ENCODE assay signal across 9 cellular contexts in genomic region chr13:63124863-63125262, GRCh38.
A peak's percentile ranks its signal among the peaks of the same experiment; 100 is the strongest.
DNase-seq lines count a peak whose midpoint lies in the region; ATAC-seq and TF ChIP-seq lines count a peak whose summit lies in the region.
"Had no signal": no experiment of that assay in that cellular context is flagged by ENCODE, and none has a peak within 500 bp of the region (broad histone marks: within the 10 kb centered on the region; RNA-seq: fewer than 3 reads in every experiment).

No MANE protein-coding gene starts in this region.

- H3K4me1 Mint-ChIP-seq in brain (no peaks in the 10 kb centered on the region), nephron (peaks cover 5% of the 10 kb centered on the region)
- H3K4me1 Mint-ChIP-seq in activated CD4-positive, alpha-beta T cell treated with anti-CD3 and anti-CD28 coated beads, Interleukin-2, amount 10 ng/mL, durations not matched to agents 7 days and 5 days: no peaks in the 10 kb centered on the region

- H3K9me3 Mint-ChIP-seq in brain (no peaks in the 10 kb centered on the region), nephron (no peaks in the 10 kb centered on the region)
- H3K9me3 Mint-ChIP-seq in activated CD4-positive, alpha-beta T cell treated with anti-CD3 and anti-CD28 coated beads, Interleukin-2, amount 10 ng/mL, durations not matched to agents 7 days and 5 days: no peaks in the 10 kb centered on the region

- H3K4me3 Mint-ChIP-seq in brain (no peak overlapping the region), nephron (no peak overlapping the region)
- no peak overlapping the region for H3K4me3 Mint-ChIP-seq in activated CD4-positive, alpha-beta T cell treated with anti-CD3 and anti-CD28 coated beads, Interleukin-2, amount 10 ng/mL, durations not matched to agents 7 days and 5 days

- H3K27ac Mint-ChIP-seq in brain: no peak overlapping the region
- H3K27ac Mint-ChIP-seq in nephron: peak overlapping the region in 1 of 3 experiments; percentile 35
- no peak overlapping the region for H3K27ac Mint-ChIP-seq in activated CD4-positive, alpha-beta T cell treated with anti-CD3 and anti-CD28 coated beads, Interleukin-2, amount 10 ng/mL, durations not matched to agents 7 days and 5 days

- CTCF ChIA-PET in activated CD4-positive, alpha-beta T cell treated with anti-CD3 and anti-CD28 coated beads, Interleukin-2, amount 10 ng/mL, durations not matched to agents 7 days and 5 days (lab: Charles Lee): no interaction called here

- ATAC-seq in GM19452 (IDR thresholded peaks at IDR 0.05; ENCODE audit: unreplicated experiment): no peak

- TF ChIP-seq CTCF in brain (conservative IDR thresholded peaks at IDR 0.05) (peak; percentile 70 to 76), nephron (IDR thresholded peaks at IDR 0.05; ENCODE audit: unreplicated experiment in 3 of 3) (peak; percentile 36 to 72 (median 40))

- H3K27me3 Mint-ChIP-seq in brain: peaks cover 2% of the 10 kb centered on the region
- peaks cover 4% of the 10 kb centered on the region for H3K27me3 Mint-ChIP-seq in nephron (ENCODE audit: low read depth)
- no peaks in the 10 kb centered on the region for H3K27me3 Mint-ChIP-seq in activated CD4-positive, alpha-beta T cell treated with anti-CD3 and anti-CD28 coated beads, Interleukin-2, amount 10 ng/mL, durations not matched to agents 7 days and 5 days

- DNase-seq in G401 (ENCODE audit: low spot score) (peak; percentile 7), NAMALWA (ENCODE audit: low spot score) (peak; percentile 67), NCI-H774 (lab: John Stamatoyannopoulos, UW) (no peak), hepatic stellate cell (ENCODE audit: low spot score) (no peak)
- DNase-seq in activated CD4-positive, alpha-beta T cell treated with anti-CD3 and anti-CD28 coated beads, Interleukin-2, amount 10 ng/mL, durations not matched to agents 7 days and 5 days: no peak
- DNase-seq: activated CD4-positive, CD25-positive, alpha-beta regulatory T cell had no signal

- in situ Hi-C loops in G401 (cut with HindIII; ENCODE audit: low sequenced_read_pairs): no loop called here

- H3K36me3 Mint-ChIP-seq in brain (no peaks in the 10 kb centered on the region), nephron (ENCODE audit: low read depth) (no peaks in the 10 kb centered on the region)
- no peaks in the 10 kb centered on the region for H3K36me3 Mint-ChIP-seq in activated CD4-positive, alpha-beta T cell treated with anti-CD3 and anti-CD28 coated beads, Interleukin-2, amount 10 ng/mL, durations not matched to agents 7 days and 5 days (ENCODE audit: low read depth)

- POLR2A ChIA-PET in activated CD4-positive, alpha-beta T cell treated with anti-CD3 and anti-CD28 coated beads, Interleukin-2, amount 10 ng/mL, durations not matched to agents 7 days and 5 days (lab: Charles Lee): no interaction called here

Comparison
In these comparisons a context has a peak if more than half of its experiments do, and no peak if none do; other contexts are left out.
1. DNase-seq: peak in G401 (single experiment) and NAMALWA (single experiment); none in activated CD4-positive, alpha-beta T cell treated with anti-CD3 and anti-CD28 coated beads, Interleukin-2, amount 10 ng/mL, durations not matched to agents 7 days and 5 days (single experiment), NCI-H774 (single experiment) and hepatic stellate cell (single experiment).